In the genomic region with DNA sequence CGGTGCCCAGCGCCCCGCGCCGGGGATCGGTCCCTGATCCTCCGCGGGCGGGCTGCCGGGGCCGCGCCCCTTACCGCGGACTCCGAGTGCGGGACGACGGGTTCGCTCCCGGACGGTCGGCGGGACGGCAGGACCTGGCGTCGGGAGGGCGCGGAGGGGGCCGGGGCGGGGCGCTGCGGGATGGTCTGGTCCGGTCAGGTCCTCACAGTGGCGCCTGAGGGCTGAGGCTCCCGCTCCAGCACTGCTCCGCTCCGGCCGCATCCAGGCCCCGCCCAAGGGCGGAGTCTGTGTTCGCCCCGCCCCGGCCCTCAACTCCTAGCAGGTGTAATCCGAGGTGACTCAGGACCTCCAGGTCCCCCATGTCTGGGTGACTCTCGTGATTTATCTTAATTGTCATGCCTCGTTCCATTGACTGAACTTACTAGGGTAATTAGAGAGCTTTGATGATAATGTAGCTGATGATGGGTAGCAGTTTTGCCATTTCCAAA, we compare ENCODE assay signal across 9 cellular contexts. TPM values are rescaled to one million over a fixed set of nuclear protein-coding genes. Genes with fewer than 3 reads are reported as not detected.
DNase-seq lines count a peak whose midpoint lies in the region; FAIRE-seq and TF ChIP-seq lines count a peak whose summit lies in the region.
"Had no signal": no experiment of that assay in that cellular context is flagged by ENCODE, and none has a peak within 500 bp of the region (broad histone marks: within the 10 kb centered on the region; RNA-seq: fewer than 3 reads in every experiment).

A gene with protein sequence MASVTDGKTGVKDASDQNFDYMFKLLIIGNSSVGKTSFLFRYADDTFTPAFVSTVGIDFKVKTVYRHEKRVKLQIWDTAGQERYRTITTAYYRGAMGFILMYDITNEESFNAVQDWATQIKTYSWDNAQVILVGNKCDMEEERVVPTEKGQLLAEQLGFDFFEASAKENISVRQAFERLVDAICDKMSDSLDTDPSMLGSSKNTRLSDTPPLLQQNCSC (minus strand): TSS at position 223 of the 488 bp plus-strand sequence. CDS start 13,583 bp downstream, outside the sequence.

- H3K27ac ChIP-seq in VCaP (peak within 1 kb of the TSS; percentile 78), mammary epithelial cell (ENCODE audit: insufficient read depth, low read depth, low read length) (no peak within 1 kb of the TSS), kidney (ENCODE audit: low read depth in 2 of 2, low read length in 2 of 2) (no peak within 1 kb of the TSS)

- no peaks in the 10 kb centered on the region; the same call in 1 of the 2 replicates for H3K4me1 ChIP-seq in HAP-1
- no peaks in the 10 kb centered on the region for H3K4me1 ChIP-seq in mammary epithelial cell (ENCODE audit: insufficient read depth, low read length)
- no peaks in the 10 kb centered on the region for H3K4me1 ChIP-seq in kidney (ENCODE audit: control insufficient read depth in 1 of 2, insufficient read depth in 1 of 2, low read depth in 1 of 2, low read length in 2 of 2)

- no CpG with 5 or more reads among the region's 46 CpGs for WGBS in mammary epithelial cell (ENCODE audit: low coverage, missing lambda C conversion rate)

- H4K20me1 ChIP-seq in mammary epithelial cell (ENCODE audit: insufficient read depth, low read length) = no peaks in the 10 kb centered on the region

- H3K4me2 ChIP-seq in mammary epithelial cell (ENCODE audit: insufficient read depth, low read depth, low read length) = peak within 1 kb of the TSS; percentile 85

- intact Hi-C loops in mammary epithelial cell (cut with micrococcal nuclease) (no loop called here), kidney (cut with DNase I) (no loop called here)

- peak within 1 kb of the TSS; percentile 85 for H2AFZ ChIP-seq in mammary epithelial cell (ENCODE audit: low read depth, low read length)

- DNase-seq in DMS53 treated with DMSO at 0.1 percent for 48 hours (lab: John Stamatoyannopoulos, UW; ENCODE audit: unreplicated experiment) (peak; percentile 84), HAP-1 (ENCODE audit: low spot score in 2 of 2) (peak; percentile 64 to 94), NCI-H1436 treated with DMSO at 0.1 percent for 48 hours (lab: John Stamatoyannopoulos, UW) (peak; percentile 47), mammary epithelial cell (peak; percentile 53), kidney (peak; percentile 83), cortex of kidney (lab: John Stamatoyannopoulos, UW) (no peak)
- DNase-seq in stimulated activated CD4-positive, alpha-beta T cell treated with anti-CD3 and anti-CD28 coated beads, Interleukin-2, amount 100 ng/mL, for 4 hours (ENCODE audit: low read depth) = peak; percentile 84

- no peak for FAIRE-seq in kidney (lab: Jason Lieb, UNC)
- FAIRE-seq: colon had no signal

- no peaks in the 10 kb centered on the region for H3K9me3 ChIP-seq in HAP-1
- H3K9me3 ChIP-seq in mammary epithelial cell (replicated peaks; ENCODE audit: insufficient read depth, low read length) = no peaks in the 10 kb centered on the region
- no peaks in the 10 kb centered on the region for H3K9me3 ChIP-seq in kidney (ENCODE audit: control insufficient read depth in 1 of 2, low read length in 2 of 2)

- CTCF ChIA-PET in mammary epithelial cell (lab: Charles Lee; ENCODE audit: low non-redundant PET) = interaction anchor here (0.6 kb wide), 1 partner anchor 94 kb away, joined by 6 read pairs; no protein-coding TSS in a partner anchor

- H3K27me3 ChIP-seq in HAP-1 (ENCODE audit: low read depth) (no peaks in the 10 kb centered on the region), mammary epithelial cell (ENCODE audit: insufficient read depth, low read length) (no peaks in the 10 kb centered on the region)

- no peaks in the 10 kb centered on the region for H3K79me2 ChIP-seq in mammary epithelial cell (ENCODE audit: insufficient read depth, low read length)

- in situ Hi-C loops in HAP-1 (cut with MboI; ENCODE audit: low sequenced_read_pairs) = no loop called here
- in situ Hi-C loops in mammary epithelial cell (cut with MboI; ENCODE audit: low sequenced_read_pairs in 2 of 2) = no loop called here

- peaks cover 4% of the 10 kb centered on the region; the same call in 1 of the 2 replicates for H3K36me3 ChIP-seq in HAP-1 (replicated peaks)
- H3K36me3 ChIP-seq in mammary epithelial cell (ENCODE audit: insufficient read depth, low read length) = no peaks in the 10 kb centered on the region
- no peaks in the 10 kb centered on the region for H3K36me3 ChIP-seq in kidney (ENCODE audit: control insufficient read depth in 1 of 2, insufficient read depth in 2 of 2, low read length in 2 of 2)

- BruUV-seq in mammary epithelial cell (replicated peaks; lab: Mats Ljungman, UMichigan) = no TSS peak

- TF ChIP-seq CTCF in VCaP (conservative IDR thresholded peaks at IDR 0.05) = no peak
- TF ChIP-seq CTCF in mammary epithelial cell (conservative IDR thresholded peaks at IDR 0.05 in 1 of 2, IDR thresholded peaks at IDR 0.05 in 1 of 2; ENCODE audit: extremely low read depth in 1 of 2, insufficient read depth in 1 of 2, low read depth in 1 of 2, low read length in 2 of 2) = no peak
- TF ChIP-seq CTCF in kidney (IDR thresholded peaks at IDR 0.05; ENCODE audit: borderline replicate concordance, extremely low read depth, insufficient read depth) = no peak

- H3K9ac ChIP-seq in mammary epithelial cell (ENCODE audit: insufficient read depth, low read length) (no peak within 1 kb of the TSS), kidney (ENCODE audit: low read length in 2 of 2) (no peak within 1 kb of the TSS)

- dilution Hi-C loops in mammary epithelial cell (cut with HindIII; ENCODE audit: low sequenced_read_pairs) = no loop called here

- peak within 1 kb of the TSS; percentile 50 for H3K4me3 ChIP-seq in HAP-1
- H3K4me3 ChIP-seq in mammary epithelial cell (replicated peaks in 1 of 3; ENCODE audit: insufficient read depth in 1 of 3, low read depth in 2 of 3, low read length in 3 of 3) = peak within 1 kb of the TSS; percentile 0 to 55 (median 49)
- H3K4me3 ChIP-seq in kidney (ENCODE audit: low read length in 2 of 2) = peak within 1 kb of the TSS in 1 of 2 donors; percentile 7

RNA-seq across cellular contexts. Expression of the gene that starts here (rescaled TPM):
- total RNA-seq in mammary epithelial cell = 1 to 10 TPM in 1 of 2 donors, under 1 TPM in 1; 0.50 to 3.4 TPM
- polyA plus RNA-seq in mammary epithelial cell = 1.4 TPM
- polyA minus RNA-seq in mammary epithelial cell = 6.9 TPM
- 0.72 TPM for total RNA-seq in kidney
- 0.60 TPM for polyA plus RNA-seq in kidney (ENCODE audit: insufficient read depth, low read depth, low replicate concordance)

Comparison
In these comparisons a context has a peak if more than half of its experiments do, and no peak if none do; other contexts are left out.
1. Peak in DNase-seq in kidney; RNA of the gene not detected or under 1 TPM.